ENCODE assay signal across 12 cellular contexts in the genomic region with DNA sequence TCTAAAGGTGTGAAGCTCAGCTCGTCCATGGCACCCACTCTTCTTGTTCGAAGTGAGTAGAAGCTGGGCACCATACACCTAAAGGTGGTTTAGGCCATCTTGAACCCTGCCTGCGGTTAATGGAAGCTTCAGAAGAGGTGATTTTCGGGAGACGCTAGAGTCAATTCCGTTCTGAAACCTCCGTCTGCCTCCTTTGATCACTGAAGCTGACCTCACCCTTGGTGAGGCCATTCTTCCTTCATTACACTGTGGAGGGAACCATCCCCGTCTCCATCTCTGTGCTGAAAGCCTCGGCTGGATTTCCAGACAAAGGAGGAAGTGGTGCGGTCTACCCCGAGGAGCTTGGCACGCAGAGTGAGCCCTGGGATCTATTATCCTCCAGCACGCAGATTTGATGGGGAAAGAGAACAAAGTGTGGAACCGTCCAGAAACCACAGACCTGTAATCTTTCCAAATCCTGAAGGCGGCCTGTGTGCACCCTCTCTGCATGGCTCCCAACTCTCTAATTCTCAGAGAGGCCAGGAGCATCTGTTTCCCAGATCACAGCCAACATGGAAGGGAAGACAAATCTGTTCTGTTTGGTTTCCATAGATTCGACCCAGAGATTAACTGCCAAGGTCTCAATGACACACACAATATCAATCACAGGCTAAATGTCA. TPM values are rescaled to one million over a fixed set of nuclear protein-coding genes. Genes with fewer than 3 reads are reported as not detected.
DNase-seq lines count a peak whose midpoint lies in the region; ATAC-seq, FAIRE-seq and TF ChIP-seq lines count a peak whose summit lies in the region.
"Had no signal": no experiment of that assay in that cellular context is flagged by ENCODE, and none has a peak within 500 bp of the region (broad histone marks: within the 10 kb centered on the region; RNA-seq: fewer than 3 reads in every experiment).

No MANE protein-coding gene starts in this region.

- no TSS peak for BruUV-seq in GM12878 (replicated peaks; lab: Mats Ljungman, UMichigan)

- TF ChIP-seq RAD21 in GM12878 (IDR thresholded peaks at IDR 0.05; ENCODE audit: insufficient read depth, low read depth, low read length) = no peak

- POLR2A ChIA-PET in GM12878 (lab: Charles Lee) = no interaction called here

- H3K27ac ChIP-seq in GM12878 (ENCODE audit: control insufficient read depth, insufficient read depth) = no peak overlapping the region

- RAD21 ChIA-PET in GM12878 (lab: Charles Lee; ENCODE audit: unreplicated experiment) = interaction anchor here (1.1 kb wide), 1 partner anchor 29 kb away, joined by 3 read pairs; no protein-coding TSS in a partner anchor

- no peak for TF ChIP-seq EP300 in GM12878 (IDR thresholded peaks at IDR 0.05; ENCODE audit: borderline replicate concordance in 1 of 2, control insufficient read depth in 1 of 2, low read depth in 2 of 2, low read length in 2 of 2)

- no peak for ATAC-seq in GM12878
- no peak for ATAC-seq in HG03354 (IDR thresholded peaks at IDR 0.05; ENCODE audit: poor library complexity, severe bottlenecking, unreplicated experiment)

- TF ChIP-seq POLR2A in GM12878 (IDR thresholded peaks at IDR 0.05; ENCODE audit: low read depth, low read length) = no peak

- DNase-seq in Ammon's horn (ENCODE audit: low spot score) (peak; percentile 17), M059J (ENCODE audit: low read depth) (peak; percentile 71), GM12878 (ENCODE audit: low read depth, low spot score) (no peak), myocyte (ENCODE audit: low read depth) (peak; percentile 31), NCI-H1105 treated with DMSO at 0.1 percent for 48 hours (lab: John Stamatoyannopoulos, UW) (no peak), NCI-H2196 (lab: John Stamatoyannopoulos, UW; ENCODE audit: unreplicated experiment) (no peak)
- no peak for DNase-seq in stimulated activated naive CD4-positive, alpha-beta T cell (lab: John Stamatoyannopoulos, UW)
- DNase-seq: amniotic stem cell, retina had no signal

- no peak overlapping the region; the same call in 1 of the 2 replicates for H2AFZ ChIP-seq in GM12878 (ENCODE audit: control insufficient read depth, low read depth, low read length)

- SMC1A ChIA-PET in GM12878 (lab: Charles Lee; ENCODE audit: uncharacterized antibody, unreplicated experiment) = no interaction called here

- CTCF ChIA-PET in GM12878 (lab: Yijun Ruan, JAX) = interaction anchor here (0.6 to 1.4 kb wide), 3 partner anchors 17 to 432 kb away, joined by 3 read pairs; no protein-coding TSS in a partner anchor

- intact Hi-C loops in GM12878 (cut with micrococcal nuclease; ENCODE audit: unreplicated experiment) = no loop called here

- H3K79me2 ChIP-seq in GM12878 (ENCODE audit: control insufficient read depth, insufficient read depth, low read length) = no peaks in the 10 kb centered on the region

- no peaks in the 10 kb centered on the region for H3K27me3 ChIP-seq in GM12878 (replicated peaks in 1 of 2; ENCODE audit: control insufficient read depth in 2 of 2, insufficient read depth in 2 of 2, low read length in 1 of 2)

- 37% methylated on average over 16 of the region's 16 CpGs for WGBS in GM12878 (ENCODE audit: insufficient coverage, insufficient replicate concordance, low lambda C conversion rate, missing lambda C conversion rate)

- H3K4me1 ChIP-seq in GM12878 (ENCODE audit: control insufficient read depth, insufficient read depth, low read length) = no peaks in the 10 kb centered on the region

- H4K20me1 ChIP-seq in GM12878 (ENCODE audit: control insufficient read depth, insufficient read depth) = no peaks in the 10 kb centered on the region

- H3K4me3 ChIP-seq in GM12878 = no peak overlapping the region
- H3K4me3 ChIP-seq: lung had no signal

- in situ Hi-C loops in GM12878 (cut with MboI) = no loop called here

- no peak overlapping the region for H3K9ac ChIP-seq in GM12878 (ENCODE audit: control insufficient read depth, insufficient read depth, low read length)

- no peak for FAIRE-seq in GM12878 (lab: Jason Lieb, UNC)
- FAIRE-seq: GM18507 had no signal

- H3K36me3 ChIP-seq in GM12878 (ENCODE audit: control insufficient read depth in 2 of 2, insufficient read depth in 2 of 2, low read length in 1 of 2) = no peaks in the 10 kb centered on the region

- no peaks in the 10 kb centered on the region for H3K9me3 ChIP-seq in GM12878 (replicated peaks; ENCODE audit: control insufficient read depth, insufficient read depth, low read length)

- TF ChIP-seq CTCF in GM12878 (IDR thresholded peaks at IDR 0.05 in 2 of 3, conservative IDR thresholded peaks at IDR 0.05 in 1 of 3; ENCODE audit: control insufficient read depth in 2 of 3, extremely low read depth in 1 of 3, insufficient read depth in 1 of 3, low read depth in 3 of 3, low read length in 3 of 3) = no peak

- no peak overlapping the region for H3K4me2 ChIP-seq in GM12878 (ENCODE audit: control insufficient read depth, insufficient read depth)

TF ChIP-seq in GM12878, 131 proteins besides CTCF, POLR2A, EP300 and RAD21:
- TF ChIP-seq POU2F2 (IDR thresholded peaks at IDR 0.05; ENCODE audit: borderline replicate concordance, low read depth, low read length) (no peak), SPI1 (IDR thresholded peaks at IDR 0.05; ENCODE audit: borderline replicate concordance, insufficient read depth, low read depth, low read length) (peak; percentile 54; the same call in 1 of the 2 replicates)
TF ChIP-seq in GM12878: peak in this region for 1.

RNA-seq across cellular contexts. Expression of a gene that starts 49.1 kb away (rescaled TPM):
- 13.0 and 24.5 TPM in 2 replicates for total RNA-seq in M059J (2014; rRNA removed; shearing (Covaris generic))
- total RNA-seq in GM12878 (2013; cell fraction: nucleolus; rRNA removed) = 49.2 and 52.5 TPM in 2 replicates
- total RNA-seq in GM12878 (2014; rRNA removed) = 9.4 and 11.9 TPM in 2 replicates
- 11.4 and 11.7 TPM in 2 replicates for total RNA-seq in GM12878 (2014; rRNA removed; fragmentation: Illumina TruSeq; extraction: Trizol)
- total RNA-seq in GM12878 (2021) = 9.8 and 11.9 TPM in 2 replicates
- 4.6 TPM for polyA plus RNA-seq in GM12878 (2011; ENCODE audit: low read depth)
- 26.0 and 32.2 TPM in 2 replicates for polyA plus RNA-seq in GM12878 (2011; rRNA removed)
- 12.2 and 20.6 TPM in 2 replicates for polyA plus RNA-seq in GM12878 (2011; cell fraction: cytosol; rRNA removed)
- polyA plus RNA-seq in GM12878 (2011; cell fraction: nucleus; rRNA removed) = 10.3 and 10.4 TPM in 2 replicates
- 7.4 and 8.2 TPM in 2 replicates for polyA plus RNA-seq in GM12878 (2012)
- 9.1 and 11.4 TPM in 2 replicates for polyA plus RNA-seq in GM12878 (2014; fragmentation: Illumina TruSeq; extraction: Trizol)
- 1 to 10 TPM; 2.8 to 3.5 TPM for polyA plus RNA-seq in GM12878 (2014; fragmentation: Nextera tagmentation; extraction: Ambion mirVana)
- 6.0 and 8.0 TPM in 2 replicates for polyA plus RNA-seq in GM12878 (2014; rRNA removed)
- polyA plus RNA-seq in GM12878 (2016; fragmentation: Nextera tagmentation; extraction: Ambion mirVana) = 10 to 100 TPM in 1 of 2 experiments, 1 to 10 TPM in 1; 9.3 to 11.4 TPM
- 32.2 and 41.7 TPM in 2 replicates for polyA minus RNA-seq in GM12878 (2011; rRNA and poly(A)+ RNA removed)
- 8.0 and 8.6 TPM in 2 replicates for polyA minus RNA-seq in GM12878 (2011; cell fraction: cytosol; rRNA and poly(A)+ RNA removed)
- polyA minus RNA-seq in GM12878 (2011; cell fraction: nucleus; rRNA and poly(A)+ RNA removed) = 8.3 and 10.0 TPM in 2 replicates
- 40.1 and 40.5 TPM in 2 replicates for total RNA-seq in myocyte
- polyA plus RNA-seq in myocyte (2012) = 10.9 TPM

Comparison
In these comparisons a context has a peak if more than half of its experiments do, and no peak if none do; other contexts are left out.
1. DNase-seq: peak in Ammon's horn (single experiment), M059J (single experiment) and myocyte (single experiment); none in GM12878 (single experiment), NCI-H1105 treated with DMSO at 0.1 percent for 48 hours (single experiment), stimulated activated naive CD4-positive, alpha-beta T cell (0 of 6) and NCI-H2196 (single experiment).